In the genomic region with DNA sequence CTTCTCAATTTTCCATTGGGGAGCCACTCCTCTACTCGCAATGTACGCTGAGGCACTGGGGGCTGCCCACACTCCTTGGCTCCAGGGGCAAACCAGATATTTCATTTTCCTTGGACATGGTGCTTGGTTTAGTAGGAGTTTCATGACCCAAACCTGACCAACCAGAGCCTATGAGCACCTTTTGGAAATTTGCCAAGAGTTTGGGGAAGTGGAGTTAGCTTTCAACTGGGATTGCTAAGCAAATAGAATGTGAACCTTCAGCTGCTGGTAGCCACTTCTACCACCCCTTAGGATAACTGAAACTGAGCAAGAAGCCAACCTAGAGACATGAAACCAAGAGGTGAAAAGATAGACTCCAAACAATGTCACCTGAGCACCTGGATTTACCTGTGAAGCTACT, we compare ENCODE assay signal across 20 cellular contexts.
DNase-seq lines count a peak whose midpoint lies in the region; ATAC-seq, FAIRE-seq and TF ChIP-seq lines count a peak whose summit lies in the region.
"Had no signal": no experiment of that assay in that cellular context is flagged by ENCODE, and none has a peak within 500 bp of the region (broad histone marks: within the 10 kb centered on the region; RNA-seq: fewer than 3 reads in every experiment).

No MANE protein-coding gene starts in this region.

- no peak overlapping the region for H3K9ac ChIP-seq in K562 (ENCODE audit: insufficient read depth in 1 of 2, low read depth in 2 of 2, low read length in 2 of 2)
- H3K9ac ChIP-seq: BLaER1 had no signal

- H3K4me1 ChIP-seq in K562 (replicated peaks in 1 of 2; ENCODE audit: control insufficient read depth in 2 of 2, insufficient read depth in 2 of 2, low read length in 2 of 2), result peaks cover 0 to 4% of the 10 kb centered on the region in 2 experiments; a peak in 4 of 5 replicates
- H3K4me1 ChIP-seq in thyroid gland, result no peaks in the 10 kb centered on the region
- H3K4me1 ChIP-seq: HAP-1 had no signal

- no peak for TF ChIP-seq CTCF in K562 (IDR thresholded peaks at IDR 0.05 in 2 of 3, conservative IDR thresholded peaks at IDR 0.05 in 1 of 3; ENCODE audit: insufficient read depth in 2 of 3, low read depth in 1 of 3, low read length in 3 of 3)
- TF ChIP-seq CTCF in thyroid gland (IDR thresholded peaks at IDR 0.05), result no peak

- H3K4me2 ChIP-seq in K562 (ENCODE audit: insufficient read depth, low read length), result no peak overlapping the region
- H3K4me2 ChIP-seq: BLaER1 had no signal

- CTCF ChIA-PET in K562 (lab: Yijun Ruan, JAX; ENCODE audit: low intra/inter-chr PET ratio), result no interaction called here

- no peak for TF ChIP-seq EP300 in K562 (IDR thresholded peaks at IDR 0.05; ENCODE audit: low read length)

- BruUV-seq in K562 (replicated peaks; lab: Mats Ljungman, UMichigan), result no TSS peak

- intact Hi-C loops in K562 (cut with micrococcal nuclease) (no loop called here), thyroid gland (cut with DNase I) (no loop called here)

- no peaks in the 10 kb centered on the region for H3K9me1 ChIP-seq in K562 (ENCODE audit: control insufficient read depth, insufficient read depth, low read length)

- TF ChIP-seq RAD21 in K562 (CRISPR knock-in tag; conservative IDR thresholded peaks at IDR 0.05 in 1 of 2, IDR thresholded peaks at IDR 0.05 in 1 of 2), result no peak

- no peak for ATAC-seq in K562
- no peak for ATAC-seq in stimulated activated naive CD8-positive, alpha-beta T cell treated with anti-CD3 and anti-CD28 coated beads, Interleukin-15, Interleukin-2, amounts not matched to agents 100 U/mL and 50 U/mL, for 24 hours
- ATAC-seq: CD8-positive, alpha-beta T cell; GM12878 had no signal

- H3K79me2 ChIP-seq in K562 (ENCODE audit: control insufficient read depth, insufficient read depth, low read length), result no peaks in the 10 kb centered on the region

- FAIRE-seq in K562 (lab: Jason Lieb, UNC), result no peak
- FAIRE-seq: GM12878 had no signal

- H4K20me1 ChIP-seq in K562 (replicated peaks; ENCODE audit: control insufficient read depth, insufficient read depth, low read length), result peaks cover 8% of the 10 kb centered on the region
- H4K20me1 ChIP-seq: BLaER1 had no signal

- DNase-seq in NCI-H748 (lab: John Stamatoyannopoulos, UW; ENCODE audit: unreplicated experiment), result peak; percentile 30
- DNase-seq in NCI-H748 treated with DMSO at 0.1 percent for 48 hours (lab: John Stamatoyannopoulos, UW), result no peak
- peak; percentile 35 for DNase-seq in DMS79 (lab: John Stamatoyannopoulos, UW)
- peak; percentile 63 for DNase-seq in NCI-H2196 (lab: John Stamatoyannopoulos, UW; ENCODE audit: unreplicated experiment)
- DNase-seq in K562 (ENCODE audit: extremely low read depth in 1 of 4, low spot score in 3 of 4), result no peak
- no peak for DNase-seq in thyroid gland
- no peak for DNase-seq in activated CD8-positive, alpha-beta memory T cell treated with anti-CD3 and anti-CD28 coated beads, Interleukin-2, amount 50 U/mL, for 4 hours
- DNase-seq in stimulated activated naive CD8-positive, alpha-beta T cell treated with anti-CD3 and anti-CD28 coated beads, Interleukin-15, Interleukin-2, amounts not matched to agents 100 U/mL and 50 U/mL, for 24 hours, result no peak
- DNase-seq: Calu3; CD8-positive, alpha-beta T cell; GF-D8; Karpas-422; NCI-H1694 treated with DMSO at 0.1 percent for 48 hours; NCI-H2227 treated with DMSO at 0.1 percent for 48 hours; NCI-H526 treated with DMSO at 0.1 percent for 48 hours had no signal

- H2AFZ ChIP-seq in K562 (ENCODE audit: low read depth, low read length), result no peak overlapping the region

- TF ChIP-seq POLR2A in K562 (conservative IDR thresholded peaks at IDR 0.05) (no peak), thyroid gland (IDR thresholded peaks at IDR 0.05) (no peak)

- H3K36me3 ChIP-seq in K562 (ENCODE audit: control insufficient read depth, insufficient read depth, low read length) (no peaks in the 10 kb centered on the region), thyroid gland (no peaks in the 10 kb centered on the region)
- H3K36me3 ChIP-seq: BLaER1, HAP-1, SJCRH30 had no signal

- peaks cover 5 to 42% of the 10 kb centered on the region in 2 experiments; a peak in 3 of 5 replicates for H3K27me3 ChIP-seq in K562 (ENCODE audit: control insufficient read depth in 2 of 2, insufficient read depth in 2 of 2, low read length in 2 of 2)
- no peaks in the 10 kb centered on the region for H3K27me3 ChIP-seq in thyroid gland
- H3K27me3 ChIP-seq: BLaER1, SJCRH30 had no signal

- POLR2A ChIA-PET in K562 (lab: Yijun Ruan, JAX), result interaction anchor here (1.0 to 2.3 kb wide), 2 partner anchors 8 to 31 kb away, joined by 5 to 6 read pairs; no protein-coding TSS in a partner anchor

- H3K9me3 ChIP-seq in K562 (replicated peaks; ENCODE audit: control insufficient read depth, insufficient read depth, low read depth, low read length) (no peaks in the 10 kb centered on the region), thyroid gland (no peaks in the 10 kb centered on the region)
- H3K9me3 ChIP-seq: BLaER1, HAP-1, SJCRH30 had no signal

- WGBS in K562 (ENCODE audit: insufficient coverage, low coverage, missing lambda C conversion rate), result 8% methylated on average over 2 of the region's 2 CpGs
- WGBS in thyroid gland, 2 donors, result 86 to 95% methylated on average over 2 of the region's 2 CpGs

- no peak overlapping the region for H3K4me3 ChIP-seq in K562
- no peak overlapping the region for H3K4me3 ChIP-seq in thyroid gland (replicated peaks in 1 of 3)
- H3K4me3 ChIP-seq: BLaER1, GM12878, HAP-1, SJCRH30 had no signal

- in situ Hi-C loops in K562 (cut with MboI), result no loop called here

- H3K27ac ChIP-seq in K562 (ENCODE audit: extremely low read depth, low read depth, low read length) (no peak overlapping the region), thyroid gland (no peak overlapping the region)
- H3K27ac ChIP-seq: BLaER1, HL-60, SJCRH30 had no signal

TF ChIP-seq in K562, 482 proteins besides CTCF, POLR2A, EP300 and RAD21:
- TF ChIP-seq FOXK2 (conservative IDR thresholded peaks at IDR 0.05 in 1 of 2, IDR thresholded peaks at IDR 0.05 in 1 of 2; ENCODE audit: low read depth in 2 of 2) (no peak), FOXA1 (IDR thresholded peaks at IDR 0.05; ENCODE audit: borderline replicate concordance) (no peak), POU5F1 (IDR thresholded peaks at IDR 0.05; ENCODE audit: borderline replicate concordance, low read depth, low read length, partially characterized antibody) (no peak), TEAD4 (IDR thresholded peaks at IDR 0.05; ENCODE audit: low read length) (no peak), TEAD4 (CRISPR knock-in tag; IDR thresholded peaks at IDR 0.05; ENCODE audit: borderline replicate concordance) (no peak), SMARCA5 (IDR thresholded peaks at IDR 0.05) (no peak), ETS2 (tag; IDR thresholded peaks at IDR 0.05; ENCODE audit: borderline replicate concordance, poor library complexity, severe bottlenecking) (no peak), FIP1L1 (IDR thresholded peaks at IDR 0.05; ENCODE audit: low read depth, low read length, poor library complexity, severe bottlenecking) (no peak), SPI1 (IDR thresholded peaks at IDR 0.05; ENCODE audit: borderline replicate concordance, low read depth, low read length) (peak; percentile 67; the same call in 1 of the 2 replicates), RBM15 (IDR thresholded peaks at IDR 0.05; ENCODE audit: insufficient read depth, low read length) (no peak), ZNF282 (CRISPR knock-in tag; IDR thresholded peaks at IDR 0.05) (no peak), NFIC (IDR thresholded peaks at IDR 0.05) (peak; percentile 75), GABPA (tag; conservative IDR thresholded peaks at IDR 0.05; ENCODE audit: low read depth) (no peak)
- TF ChIP-seq, protein P1, sequence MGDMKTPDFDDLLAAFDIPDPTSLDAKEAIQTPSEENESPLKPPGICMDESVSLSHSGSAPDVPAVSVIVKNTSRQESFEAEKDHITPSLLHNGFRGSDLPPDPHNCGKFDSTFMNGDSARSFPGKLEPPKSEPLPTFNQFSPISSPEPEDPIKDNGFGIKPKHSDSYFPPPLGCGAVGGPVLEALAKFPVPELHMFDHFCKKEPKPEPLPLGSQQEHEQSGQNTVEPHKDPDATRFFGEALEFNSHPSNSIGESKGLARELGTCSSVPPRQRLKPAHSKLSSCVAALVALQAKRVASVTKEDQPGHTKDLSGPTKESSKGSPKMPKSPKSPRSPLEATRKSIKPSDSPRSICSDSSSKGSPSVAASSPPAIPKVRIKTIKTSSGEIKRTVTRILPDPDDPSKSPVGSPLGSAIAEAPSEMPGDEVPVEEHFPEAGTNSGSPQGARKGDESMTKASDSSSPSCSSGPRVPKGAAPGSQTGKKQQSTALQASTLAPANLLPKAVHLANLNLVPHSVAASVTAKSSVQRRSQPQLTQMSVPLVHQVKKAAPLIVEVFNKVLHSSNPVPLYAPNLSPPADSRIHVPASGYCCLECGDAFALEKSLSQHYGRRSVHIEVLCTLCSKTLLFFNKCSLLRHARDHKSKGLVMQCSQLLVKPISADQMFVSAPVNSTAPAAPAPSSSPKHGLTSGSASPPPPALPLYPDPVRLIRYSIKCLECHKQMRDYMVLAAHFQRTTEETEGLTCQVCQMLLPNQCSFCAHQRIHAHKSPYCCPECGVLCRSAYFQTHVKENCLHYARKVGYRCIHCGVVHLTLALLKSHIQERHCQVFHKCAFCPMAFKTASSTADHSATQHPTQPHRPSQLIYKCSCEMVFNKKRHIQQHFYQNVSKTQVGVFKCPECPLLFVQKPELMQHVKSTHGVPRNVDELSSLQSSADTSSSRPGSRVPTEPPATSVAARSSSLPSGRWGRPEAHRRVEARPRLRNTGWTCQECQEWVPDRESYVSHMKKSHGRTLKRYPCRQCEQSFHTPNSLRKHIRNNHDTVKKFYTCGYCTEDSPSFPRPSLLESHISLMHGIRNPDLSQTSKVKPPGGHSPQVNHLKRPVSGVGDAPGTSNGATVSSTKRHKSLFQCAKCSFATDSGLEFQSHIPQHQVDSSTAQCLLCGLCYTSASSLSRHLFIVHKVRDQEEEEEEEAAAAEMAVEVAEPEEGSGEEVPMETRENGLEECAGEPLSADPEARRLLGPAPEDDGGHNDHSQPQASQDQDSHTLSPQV (IDR thresholded peaks at IDR 0.05), result no peak

Comparison
In these comparisons a context has a peak if more than half of its experiments do, and no peak if none do; other contexts are left out.
1. DNase-seq: peak in NCI-H748 (single experiment), DMS79 (single experiment) and NCI-H2196 (single experiment); none in NCI-H748 treated with DMSO at 0.1 percent for 48 hours (single experiment), K562 (0 of 4), thyroid gland (0 of 2), activated CD8-positive, alpha-beta memory T cell treated with anti-CD3 and anti-CD28 coated beads, Interleukin-2, amount 50 U/mL, for 4 hours (single experiment) and stimulated activated naive CD8-positive, alpha-beta T cell treated with anti-CD3 and anti-CD28 coated beads, Interleukin-15, Interleukin-2, amounts not matched to agents 100 U/mL and 50 U/mL, for 24 hours (single experiment).